ENCODE assay signal across 1 cellular context in genomic region chr12:31355747-31356107, GRCh38.
A peak's percentile ranks its signal among the peaks of the same experiment; 100 is the strongest.
TF ChIP-seq lines count a peak whose summit lies in the region.

No MANE protein-coding gene starts in this region.

TF ChIP-seq in HepG2, 621 proteins besides CTCF, POLR2A, EP300 and RAD21 (continued from another document):
- TF ChIP-seq MAF1 (CRISPR knock-in tag; IDR thresholded peaks at IDR 0.05; ENCODE audit: borderline replicate concordance) (no peak), ZNF660 (CRISPR knock-in tag; IDR thresholded peaks at IDR 0.05; ENCODE audit: borderline replicate concordance, low read depth) (no peak), MZF1 (CRISPR knock-in tag; IDR thresholded peaks at IDR 0.05; ENCODE audit: borderline replicate concordance) (0 out of 2 replicates have a peak, but pooled peaks have one; percentile 2), ZNF768 (CRISPR knock-in tag; IDR thresholded peaks at IDR 0.05) (no peak), RORA (CRISPR knock-in tag; IDR thresholded peaks at IDR 0.05) (no peak), SIX4 (CRISPR knock-in tag; IDR thresholded peaks at IDR 0.05) (0 out of 2 replicates have a peak, but pooled peaks have one; percentile 2), TBX2 (CRISPR knock-in tag; IDR thresholded peaks at IDR 0.05; ENCODE audit: borderline replicate concordance) (no peak), FOSL2 (CRISPR knock-in tag; IDR thresholded peaks at IDR 0.05) (0 out of 2 replicates have a peak, but pooled peaks have one; percentile 1), AGO1 (IDR thresholded peaks at IDR 0.05; ENCODE audit: low read depth, low read length, poor library complexity, severe bottlenecking) (no peak), SIN3A (IDR thresholded peaks at IDR 0.05; ENCODE audit: borderline replicate concordance, low read depth, low read length) (no peak), ARID2 (CRISPR knock-in tag; IDR thresholded peaks at IDR 0.05; ENCODE audit: borderline replicate concordance) (no peak), SIN3B (IDR thresholded peaks at IDR 0.05; ENCODE audit: low read length) (no peak), CEBPG (CRISPR knock-in tag; IDR thresholded peaks at IDR 0.05) (no peak; the same call in 1 of the 2 replicates), PHF21A (CRISPR knock-in tag; IDR thresholded peaks at IDR 0.05) (peak; percentile 2; the same call in 1 of the 2 replicates), HMG20A (CRISPR knock-in tag; IDR thresholded peaks at IDR 0.05; ENCODE audit: borderline replicate concordance) (no peak)
